In the genomic region with DNA sequence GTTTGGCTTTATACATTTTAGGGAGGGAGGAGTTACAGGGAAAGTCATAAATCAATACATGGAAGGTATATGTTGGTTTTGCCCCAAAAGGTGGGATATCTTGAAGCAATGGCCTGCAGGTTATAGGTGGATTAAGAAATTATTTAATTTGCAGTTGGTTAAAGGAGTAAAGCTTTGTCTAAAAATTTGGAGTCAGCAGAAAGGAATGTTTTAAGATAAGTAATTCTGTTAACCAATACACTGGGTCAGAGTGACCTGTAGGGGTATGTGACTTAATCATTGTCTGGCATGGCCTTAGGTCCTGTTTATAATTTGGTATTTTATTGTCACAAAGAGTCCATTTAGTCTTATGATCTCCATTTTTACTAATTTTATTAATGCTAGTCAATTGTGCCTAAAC, we compare ENCODE assay signal across 21 cellular contexts.
A peak's percentile ranks its signal among the peaks of the same experiment; 100 is the strongest.
DNase-seq lines count a peak whose midpoint lies in the region; ATAC-seq and TF ChIP-seq lines count a peak whose summit lies in the region.
"Had no signal": no experiment of that assay in that cellular context is flagged by ENCODE, and none has a peak within 500 bp of the region (broad histone marks: within the 10 kb centered on the region; RNA-seq: fewer than 3 reads in every experiment).

No MANE protein-coding gene starts in this region.

- H3K18ac ChIP-seq in mesendoderm (ENCODE audit: low read length), result no peak overlapping the region

- ATAC-seq in RWPE2 (ENCODE audit: low read depth), result peak; percentile 50; the same call in 2 of the 3 replicates
- no peak for ATAC-seq in HG02759 (IDR thresholded peaks at IDR 0.05; ENCODE audit: unreplicated experiment)
- ATAC-seq: GM12878, HCT116 had no signal

- H3K4me3 ChIP-seq in RWPE2 (ENCODE audit: severe bottlenecking) (no peak overlapping the region), epithelial cell of esophagus (ENCODE audit: low read length) (no peak overlapping the region), mesendoderm (ENCODE audit: low read length) (no peak overlapping the region)
- H3K4me3 ChIP-seq: BLaER1 treated with 17β-estradiol and CSF1 and Interleukin-3, amounts not matched to agents 10 nM and 100 nM; GM12878; MG63 had no signal

- H2BK5ac ChIP-seq in mesendoderm (ENCODE audit: low read length), result no peak overlapping the region

- DNase-seq in ELR (ENCODE audit: low read depth), result peak; percentile 45
- no peak for DNase-seq in RWPE2 (ENCODE audit: low spot score)
- DNase-seq in epithelial cell of esophagus (ENCODE audit: low read depth), result peak; percentile 6
- DNase-seq in mesendoderm, result peak; percentile 0
- DNase-seq in activated naive CD4-positive, alpha-beta T cell (lab: John Stamatoyannopoulos, UW), result no peak
- no peak for DNase-seq in GM20000 (ENCODE audit: low spot score)
- DNase-seq in GDM1 (lab: John Stamatoyannopoulos, UW), result no peak
- DNase-seq: CD8-positive, alpha-beta memory T cell; GOT3; MG63; NCI-H1417; NCI-H1694 treated with DMSO at 0.1 percent for 48 hours; NCI-H446; NCI-H526; SIG-M5; SK-N-SH had no signal

- H2BK15ac ChIP-seq in mesendoderm (replicated peaks; ENCODE audit: low read depth), result no peak overlapping the region

- H3K4me1 ChIP-seq in RWPE2 (ENCODE audit: insufficient read depth, poor library complexity, severe bottlenecking) (peaks cover 15% of the 10 kb centered on the region), mesendoderm (ENCODE audit: control insufficient read depth, low read depth, low read length) (no peaks in the 10 kb centered on the region)
- H3K4me1 ChIP-seq: BLaER1 treated with 17β-estradiol and CSF1 and Interleukin-3, amounts not matched to agents 10 nM and 100 nM had no signal

- peak overlapping the region; percentile 56 for H3K27ac ChIP-seq in RWPE2 (ENCODE audit: poor library complexity, severe bottlenecking)
- no peak overlapping the region for H3K27ac ChIP-seq in mesendoderm (ENCODE audit: low read depth, low read length)
- H3K27ac ChIP-seq: BLaER1 treated with 17β-estradiol and CSF1 and Interleukin-3, amounts not matched to agents 10 nM and 100 nM; RWPE1 had no signal

- H3K36me3 ChIP-seq in RWPE2 (ENCODE audit: low read depth) (no peaks in the 10 kb centered on the region), mesendoderm (ENCODE audit: control insufficient read depth, insufficient read depth, low read length) (no peaks in the 10 kb centered on the region)
- H3K36me3 ChIP-seq: BLaER1 treated with 17β-estradiol and CSF1 and Interleukin-3, amounts not matched to agents 10 nM and 100 nM; MG63 had no signal

- no peak overlapping the region for H4K8ac ChIP-seq in mesendoderm (ENCODE audit: low read depth, low read length)

- H3K23ac ChIP-seq in mesendoderm (ENCODE audit: low read length), result no peak overlapping the region

- no peak for TF ChIP-seq CTCF in RWPE2 (IDR thresholded peaks at IDR 0.05; ENCODE audit: poor library complexity, severe bottlenecking)
- TF ChIP-seq CTCF in epithelial cell of esophagus (IDR thresholded peaks at IDR 0.05; ENCODE audit: insufficient read depth, low read depth, low read length, missing control alignments), result no peak
- no peak for TF ChIP-seq CTCF in GM20000 (IDR thresholded peaks at IDR 0.05; ENCODE audit: extremely low read depth, missing control alignments)

- no peak overlapping the region for H3K56ac ChIP-seq in mesendoderm (ENCODE audit: low read length)

- no peaks in the 10 kb centered on the region for H3K79me2 ChIP-seq in mesendoderm (ENCODE audit: control insufficient read depth, insufficient read depth, low read length)

- H4K5ac ChIP-seq in mesendoderm (ENCODE audit: low read length), result no peak overlapping the region

- no peaks in the 10 kb centered on the region for H3K79me1 ChIP-seq in mesendoderm (ENCODE audit: low read length)

- no peak overlapping the region for H3K4ac ChIP-seq in mesendoderm (ENCODE audit: low read depth, low read length)

- H3K4me2 ChIP-seq in mesendoderm (ENCODE audit: low read length), result no peak overlapping the region
- H3K4me2 ChIP-seq: BLaER1 treated with 17β-estradiol and CSF1 and Interleukin-3, amounts not matched to agents 10 nM and 100 nM; SK-N-SH had no signal

- no peak overlapping the region for H3K9ac ChIP-seq in mesendoderm (ENCODE audit: low read length)
- H3K9ac ChIP-seq: BLaER1 treated with 17β-estradiol and CSF1 and Interleukin-3, amounts not matched to agents 10 nM and 100 nM; SK-N-SH had no signal

- no peak overlapping the region for H2BK120ac ChIP-seq in mesendoderm (ENCODE audit: low read depth, low read length)

- no peaks in the 10 kb centered on the region for H3K27me3 ChIP-seq in RWPE2 (ENCODE audit: insufficient read depth, poor library complexity, severe bottlenecking)
- no peaks in the 10 kb centered on the region for H3K27me3 ChIP-seq in mesendoderm (ENCODE audit: insufficient read depth, low read length, poor library complexity)
- H3K27me3 ChIP-seq: MG63 had no signal

- H3K9me3 ChIP-seq in RWPE2 (ENCODE audit: severe bottlenecking), result no peaks in the 10 kb centered on the region
- H3K9me3 ChIP-seq: BLaER1 treated with 17β-estradiol and CSF1 and Interleukin-3, amounts not matched to agents 10 nM and 100 nM; MG63; SK-N-SH had no signal

- H2AK5ac ChIP-seq in mesendoderm (ENCODE audit: low read length), result no peak overlapping the region

Comparison
In these comparisons a context has a peak if more than half of its experiments do, and no peak if none do; other contexts are left out.
1. DNase-seq: peak in ELR (single experiment), epithelial cell of esophagus (single experiment) and mesendoderm (single experiment); none in RWPE2 (single experiment), activated naive CD4-positive, alpha-beta T cell (0 of 4), GM20000 (single experiment) and GDM1 (single experiment).